Comparison of ENCODE assay signal across 26 cellular contexts in genomic region chr21:37422382-37422781, GRCh38.
"Had no signal": no experiment of that assay in that cellular context is flagged by ENCODE, and none has a peak within 500 bp of the region (broad histone marks: within the 10 kb centered on the region; RNA-seq: fewer than 3 reads in every experiment).

No MANE protein-coding gene starts in this region.

- H3K4me1 ChIP-seq: breast epithelium had no signal

- DNase-seq: activated CD4-positive, alpha-beta T cell treated with anti-CD3 and anti-CD28 coated beads for 48 hours; activated CD4-positive, alpha-beta T cell treated with anti-CD3 and anti-CD28 coated beads, Interleukin-2, amount 50 U/mL, for 48 hours; activated CD8-positive, alpha-beta memory T cell treated with anti-CD3 and anti-CD28 coated beads, Interleukin-2, amount 50 U/mL, for 4 hours; activated effector memory CD4-positive, alpha-beta T cell treated with anti-CD3 and anti-CD28 coated beads, Interleukin-2, amount 50 U/mL, for 16 hours; activated naive CD4-positive, alpha-beta T cell treated with anti-CD3 and anti-CD28 coated beads for 36 hours; activated T-cell treated with anti-CD3 and anti-CD28 coated beads, Interleukin-2, amount 50 U/mL, for 48 hours; central memory CD4-positive, alpha-beta T cell; endodermal cell; foreskin melanocyte; heart right ventricle; naive thymus-derived CD8-positive, alpha-beta T cell; retina; sigmoid colon; small intestine; stimulated activated CD4-positive, alpha-beta T cell treated with anti-CD3 and anti-CD28 coated beads, Interleukin-4, amount 100 ng/mL, for 24 hours; stomach; thyroid gland; upper lobe of left lung had no signal

- FAIRE-seq: small intestine had no signal

- H3K27ac Mint-ChIP-seq: activated naive CD4-positive, alpha-beta T cell treated with anti-CD3 and anti-CD28 coated beads for 36 hours; dendritic cell treated with granulocyte-macrophage colony-stimulating factor and Interleukin-4, amounts not matched to agents 40 ng/mL and 50 ng/mL, for 4 days; endodermal cell; memory B cell; progenitor cell of endocrine pancreas had no signal

- H3K27me3 Mint-ChIP-seq: dendritic cell treated with granulocyte-macrophage colony-stimulating factor and Interleukin-4, amounts not matched to agents 40 ng/mL and 50 ng/mL, for 4 days; memory B cell; naive thymus-derived CD8-positive, alpha-beta T cell; progenitor cell of endocrine pancreas had no signal

- H3K4me3 Mint-ChIP-seq: activated naive CD4-positive, alpha-beta T cell treated with anti-CD3 and anti-CD28 coated beads for 36 hours; dendritic cell treated with granulocyte-macrophage colony-stimulating factor and Interleukin-4, amounts not matched to agents 40 ng/mL and 50 ng/mL, for 4 days; endodermal cell; memory B cell; naive thymus-derived CD8-positive, alpha-beta T cell; stimulated activated effector memory CD8-positive, alpha-beta T cell treated with anti-CD3 and anti-CD28 coated beads, Interleukin-12 subunit alpha, Interleukin-12 subunit beta, amount 100 ng/mL, for 72 hours had no signal

- H3K27me3 ChIP-seq: breast epithelium, esophagus muscularis mucosa, heart right ventricle, neutrophil, sigmoid colon, stomach, thyroid gland, upper lobe of left lung, vagina had no signal

- H3K9me3 ChIP-seq: breast epithelium, esophagus muscularis mucosa, neutrophil, sigmoid colon, stomach, thyroid gland, upper lobe of left lung, vagina had no signal

- H3K27ac ChIP-seq: breast epithelium, esophagus muscularis mucosa, heart right ventricle, neutrophil, sigmoid colon, stomach, thyroid gland, upper lobe of left lung, vagina had no signal

- H3K36me3 ChIP-seq: breast epithelium, thyroid gland, vagina had no signal

- ATAC-seq: heart right ventricle; naive thymus-derived CD8-positive, alpha-beta T cell; stimulated activated effector memory CD8-positive, alpha-beta T cell treated with anti-CD3 and anti-CD28 coated beads, Interleukin-12 subunit alpha, Interleukin-12 subunit beta, amount 100 ng/mL, for 72 hours had no signal

- H3K9me3 Mint-ChIP-seq: dendritic cell treated with granulocyte-macrophage colony-stimulating factor and Interleukin-4, amounts not matched to agents 40 ng/mL and 50 ng/mL, for 4 days had no signal

- H3K4me3 ChIP-seq: breast epithelium, esophagus muscularis mucosa, heart right ventricle, sigmoid colon, stomach, thyroid gland, upper lobe of left lung, vagina had no signal
